Comparison of ENCODE assay signal across 26 cellular contexts in the genomic region with DNA sequence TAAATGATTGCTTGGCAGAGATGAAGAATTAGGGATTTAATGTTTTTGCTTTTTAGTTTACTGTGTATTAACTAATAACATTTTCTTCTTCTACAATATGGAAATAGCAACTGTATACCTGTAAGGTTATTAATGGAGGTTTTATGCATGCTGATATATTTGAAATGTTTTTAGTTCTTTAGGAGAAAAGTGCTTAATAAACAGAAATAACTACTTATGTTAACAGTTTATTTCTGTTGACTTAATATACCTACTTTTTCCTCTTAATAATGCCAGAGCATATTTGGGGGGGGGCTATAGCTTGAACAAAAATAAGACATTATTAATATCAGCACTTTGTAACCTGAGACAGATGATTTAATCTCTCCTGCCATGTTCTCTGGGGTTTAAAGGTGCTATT. TPM values are rescaled to one million over a fixed set of nuclear protein-coding genes. Genes with fewer than 3 reads are reported as not detected.
DNase-seq lines count a peak whose midpoint lies in the region; ATAC-seq, FAIRE-seq and TF ChIP-seq lines count a peak whose summit lies in the region.
"Had no signal": no experiment of that assay in that cellular context is flagged by ENCODE, and none has a peak within 500 bp of the region (broad histone marks: within the 10 kb centered on the region; RNA-seq: fewer than 3 reads in every experiment).

No MANE protein-coding gene starts in this region.

- no peak overlapping the region for H3K27ac ChIP-seq in HepG2 (ENCODE audit: extremely low read length, insufficient read depth, low read length)
- no peak overlapping the region for H3K27ac ChIP-seq in right lobe of liver
- H3K27ac ChIP-seq in K562 (ENCODE audit: extremely low read depth, low read depth, low read length): no peak overlapping the region
- H3K27ac ChIP-seq in neural progenitor cell: no peak overlapping the region
- H3K27ac ChIP-seq: 22Rv1, BLaER1 had no signal

- H3K9me3 Mint-ChIP-seq in neural progenitor cell: no peaks in the 10 kb centered on the region

- H3F3A ChIP-seq in neural progenitor cell (ENCODE audit: low read depth): no peaks in the 10 kb centered on the region

- TF ChIP-seq EP300 in HepG2 (IDR thresholded peaks at IDR 0.05; ENCODE audit: low read depth in 2 of 2, low read length in 2 of 2) (no peak), HepG2 (CRISPR knock-in tag; IDR thresholded peaks at IDR 0.05; ENCODE audit: borderline replicate concordance) (no peak), K562 (IDR thresholded peaks at IDR 0.05; ENCODE audit: low read length) (no peak)

- BruUV-seq in HepG2 (replicated peaks; lab: Mats Ljungman, UMichigan): no TSS peak
- no TSS peak for BruUV-seq in K562 (replicated peaks; lab: Mats Ljungman, UMichigan)

- H3K36me3 ChIP-seq in HepG2 (replicated peaks in 1 of 2; ENCODE audit: control insufficient read depth in 1 of 2, insufficient read depth in 2 of 2, low read length in 2 of 2): no peaks in the 10 kb centered on the region
- no peaks in the 10 kb centered on the region for H3K36me3 ChIP-seq in right lobe of liver
- H3K36me3 ChIP-seq in K562 (ENCODE audit: control insufficient read depth, insufficient read depth, low read length): no peaks in the 10 kb centered on the region
- no peaks in the 10 kb centered on the region for H3K36me3 ChIP-seq in neural progenitor cell
- H3K36me3 ChIP-seq: BE2C, BLaER1 had no signal

- H3K4me2 ChIP-seq in HepG2 (ENCODE audit: low read depth, low read length) (no peak overlapping the region), K562 (ENCODE audit: insufficient read depth, low read length) (no peak overlapping the region), neural progenitor cell (peak overlapping the region; percentile 30)
- H3K4me2 ChIP-seq: BLaER1 had no signal

- DNase-seq in HepG2 (ENCODE audit: low spot score) (no peak), right lobe of liver (no peak), K562 (ENCODE audit: extremely low read depth in 1 of 4, low spot score in 3 of 4) (no peak), neural progenitor cell (ENCODE audit: low spot score) (no peak)
- DNase-seq: ACHN; BE2C; C1 segment of cervical spinal cord; CD4-positive, alpha-beta memory T cell; CD4-positive, CD25-positive, alpha-beta regulatory T cell; CD8-positive, alpha-beta memory T cell; COR-L47; DMS 273 treated with DMSO at 0.1 percent for 48 hours; DMS153; DMS53; DMS79; DND-41; EL; GDM1 had no signal

- H3K79me2 ChIP-seq in HepG2 (ENCODE audit: insufficient read depth, low read length) (no peaks in the 10 kb centered on the region), K562 (ENCODE audit: control insufficient read depth, insufficient read depth, low read length) (no peaks in the 10 kb centered on the region), neural progenitor cell (ENCODE audit: low read depth) (no peaks in the 10 kb centered on the region)

- no peak for TF ChIP-seq CTCF in HepG2 (CRISPR knock-in tag; IDR thresholded peaks at IDR 0.05)
- TF ChIP-seq CTCF in right lobe of liver (IDR thresholded peaks at IDR 0.05): no peak
- no peak for TF ChIP-seq CTCF in K562 (IDR thresholded peaks at IDR 0.05 in 2 of 3, conservative IDR thresholded peaks at IDR 0.05 in 1 of 3; ENCODE audit: insufficient read depth in 2 of 3, low read depth in 1 of 3, low read length in 3 of 3)
- no peak for TF ChIP-seq CTCF in neural progenitor cell (IDR thresholded peaks at IDR 0.05)

- H3K4me3 ChIP-seq in HepG2 (replicated peaks in 1 of 3; ENCODE audit: insufficient read depth in 1 of 3, low read depth in 2 of 3, low read length in 3 of 3) (no peak overlapping the region), right lobe of liver (no peak overlapping the region), K562 (no peak overlapping the region), neural progenitor cell (no peak overlapping the region)
- H3K4me3 ChIP-seq: BLaER1, GM12878 had no signal

- no peak overlapping the region for H2AFZ ChIP-seq in HepG2 (ENCODE audit: low read length)
- H2AFZ ChIP-seq in K562 (ENCODE audit: low read depth, low read length): no peak overlapping the region
- H2AFZ ChIP-seq in neural progenitor cell (replicated peaks): no peak overlapping the region

- in situ Hi-C loops in HepG2 (cut with HindIII; ENCODE audit: extremely low pct_ligation_motif_present, low pct_unique_long_range_greater_than_20kb) (no loop called here), K562 (cut with MboI) (no loop called here)

- H3K4me1 ChIP-seq in HepG2 (ENCODE audit: insufficient read depth, low read length) (no peaks in the 10 kb centered on the region), right lobe of liver (no peaks in the 10 kb centered on the region), K562 (replicated peaks in 1 of 2; ENCODE audit: control insufficient read depth in 2 of 2, insufficient read depth in 2 of 2, low read length in 2 of 2) (no peaks in the 10 kb centered on the region), neural progenitor cell (peaks cover 3% of the 10 kb centered on the region)

- H4K20me1 ChIP-seq in HepG2 (ENCODE audit: insufficient read depth, low read length) (no peaks in the 10 kb centered on the region), K562 (replicated peaks; ENCODE audit: control insufficient read depth, insufficient read depth, low read length) (no peaks in the 10 kb centered on the region), neural progenitor cell (ENCODE audit: low read depth) (no peaks in the 10 kb centered on the region)
- H4K20me1 ChIP-seq: BLaER1 had no signal

- CTCF ChIA-PET in HepG2 (lab: Yijun Ruan, JAX; ENCODE audit: low intra/inter-chr PET ratio, low total read pairs): no interaction called here
- CTCF ChIA-PET in K562 (lab: Yijun Ruan, JAX; ENCODE audit: low intra/inter-chr PET ratio): no interaction called here

- H3K9ac ChIP-seq in HepG2 (ENCODE audit: insufficient read depth, low read depth, low read length) (no peak overlapping the region), K562 (ENCODE audit: insufficient read depth in 1 of 2, low read depth in 2 of 2, low read length in 2 of 2) (no peak overlapping the region), neural progenitor cell (no peak overlapping the region)
- H3K9ac ChIP-seq: BLaER1 had no signal

- no peak overlapping the region for H3K4me3 Mint-ChIP-seq in neural progenitor cell
- H3K4me3 Mint-ChIP-seq: CD14-positive monocyte; CD4-positive, alpha-beta memory T cell; CD4-positive, CD25-positive, alpha-beta regulatory T cell; CD8-positive, alpha-beta memory T cell had no signal

- no peaks in the 10 kb centered on the region for H3K36me3 Mint-ChIP-seq in neural progenitor cell
- H3K36me3 Mint-ChIP-seq: CD14-positive monocyte; CD4-positive, alpha-beta memory T cell; CD4-positive, CD25-positive, alpha-beta regulatory T cell; CD8-positive, alpha-beta memory T cell had no signal

- no peaks in the 10 kb centered on the region for H3K27me3 Mint-ChIP-seq in neural progenitor cell (ENCODE audit: insufficient read depth, low read depth)
- H3K27me3 Mint-ChIP-seq: CD4-positive, alpha-beta memory T cell; CD4-positive, CD25-positive, alpha-beta regulatory T cell; CD8-positive, alpha-beta memory T cell had no signal

- no peak for FAIRE-seq in HepG2 (lab: Jason Lieb, UNC)
- no peak for FAIRE-seq in K562 (lab: Jason Lieb, UNC)
- FAIRE-seq: GM12878, GM12892, GM18507 had no signal

- no peaks in the 10 kb centered on the region for H3K9me1 ChIP-seq in K562 (ENCODE audit: control insufficient read depth, insufficient read depth, low read length)

- no peak for ATAC-seq in HepG2
- ATAC-seq in right lobe of liver: no peak
- no peak for ATAC-seq in K562
- ATAC-seq in HG02798 (IDR thresholded peaks at IDR 0.05; ENCODE audit: poor library complexity, unreplicated experiment): no peak
- no peak for ATAC-seq in HG02885 (IDR thresholded peaks at IDR 0.05; ENCODE audit: poor library complexity, unreplicated experiment)
- ATAC-seq: GM12878 had no signal

- TF ChIP-seq POLR2A in HepG2 (IDR thresholded peaks at IDR 0.05; ENCODE audit: insufficient read depth in 1 of 2, low read depth in 2 of 2, low read length in 2 of 2): no peak
- no peak for TF ChIP-seq POLR2A in right lobe of liver (IDR thresholded peaks at IDR 0.05)
- TF ChIP-seq POLR2A in K562 (conservative IDR thresholded peaks at IDR 0.05): no peak

- no peak for TF ChIP-seq RAD21 in HepG2 (CRISPR knock-in tag; IDR thresholded peaks at IDR 0.05)
- no peak for TF ChIP-seq RAD21 in K562 (CRISPR knock-in tag; conservative IDR thresholded peaks at IDR 0.05 in 1 of 2, IDR thresholded peaks at IDR 0.05 in 1 of 2)

- H3K27me3 ChIP-seq in HepG2 (ENCODE audit: control insufficient read depth in 1 of 2, insufficient read depth in 2 of 2, low read length in 2 of 2): no peaks in the 10 kb centered on the region; a peak in 1 of 5 replicates
- H3K27me3 ChIP-seq in right lobe of liver: no peaks in the 10 kb centered on the region
- no peaks in the 10 kb centered on the region for H3K27me3 ChIP-seq in K562 (ENCODE audit: control insufficient read depth in 2 of 2, insufficient read depth in 2 of 2, low read length in 2 of 2)
- no peaks in the 10 kb centered on the region for H3K27me3 ChIP-seq in neural progenitor cell
- H3K27me3 ChIP-seq: BE2C, BLaER1 had no signal

- intact Hi-C loops in HepG2 (cut with micrococcal nuclease; ENCODE audit: unreplicated experiment) (no loop called here), right lobe of liver (cut with DNase I) (no loop called here), K562 (cut with micrococcal nuclease) (no loop called here)

- POLR2A ChIA-PET in HepG2 (lab: Yijun Ruan, JAX): no interaction called here
- POLR2A ChIA-PET in K562 (lab: Yijun Ruan, JAX): no interaction called here

- H3K27ac Mint-ChIP-seq in neural progenitor cell: no peak overlapping the region
- H3K27ac Mint-ChIP-seq: CD14-positive monocyte; CD4-positive, alpha-beta memory T cell; CD4-positive, CD25-positive, alpha-beta regulatory T cell; CD8-positive, alpha-beta memory T cell had no signal

- no peaks in the 10 kb centered on the region for H3K4me1 Mint-ChIP-seq in neural progenitor cell
- H3K4me1 Mint-ChIP-seq: CD14-positive monocyte; CD4-positive, alpha-beta memory T cell; CD4-positive, CD25-positive, alpha-beta regulatory T cell; CD8-positive, alpha-beta memory T cell had no signal

- H3K9me3 ChIP-seq in HepG2 (ENCODE audit: low read length): no peaks in the 10 kb centered on the region
- no peaks in the 10 kb centered on the region for H3K9me3 ChIP-seq in right lobe of liver
- H3K9me3 ChIP-seq in K562 (replicated peaks; ENCODE audit: control insufficient read depth, insufficient read depth, low read depth, low read length): no peaks in the 10 kb centered on the region
- H3K9me3 ChIP-seq in neural progenitor cell (ENCODE audit: low read depth): no peaks in the 10 kb centered on the region
- H3K9me3 ChIP-seq: BE2C, BLaER1 had no signal

RNA-seq across cellular contexts. Expression of gene PLCB4, which starts 33.6 kb away (rescaled TPM):
- total RNA-seq in HepG2 (2016; rRNA removed; fragmentation: Illumina TruSeq; extraction: Trizol) (not detected in 2 replicates), right lobe of liver (under 1 TPM; 0.04 to 0.20 (median 0.15) TPM), K562 (2014; rRNA removed) (0.32 and 0.37 TPM in 2 replicates), K562 (2014; rRNA removed; fragmentation: Illumina TruSeq; extraction: Trizol) (1.1 and 1.2 TPM in 2 replicates), K562 (2015; rRNA removed; fragmentation: Illumina TruSeq; extraction: Trizol) (0.49 and 0.54 TPM in 2 replicates), K562 (2021) (0.36 and 0.73 TPM in 2 replicates), neural progenitor cell (ENCODE audit: low replicate concordance) (17.7 and 20.6 TPM in 2 replicates)
- total RNA-seq in HepG2 (2016; cell fraction: cytosol; rRNA removed; fragmentation: Illumina TruSeq; extraction: Trizol; ENCODE audit: low read depth): not detected in 2 replicates
- 0.09 TPM in 1 of 2 replicates, not detected in the other for total RNA-seq in HepG2 (2016; cell fraction: insoluble cytoplasmic fraction; rRNA removed; fragmentation: Illumina TruSeq; extraction: Trizol)
- not detected in 2 replicates for total RNA-seq in HepG2 (2016; cell fraction: membrane; rRNA removed; fragmentation: Illumina TruSeq; extraction: Trizol)
- not detected in 2 replicates for total RNA-seq in HepG2 (2016; cell fraction: nucleus; rRNA removed; fragmentation: Illumina TruSeq; extraction: Trizol)
- polyA plus RNA-seq in HepG2 (2011; rRNA removed) (0.01 and 0.03 TPM in 2 replicates), K562 (2011; rRNA removed) (0.12 and 0.20 TPM in 2 replicates), K562 (2014; fragmentation: Illumina TruSeq; extraction: Trizol) (0.52 and 0.89 TPM in 2 replicates), K562 (2014; fragmentation: Nextera tagmentation; extraction: Ambion mirVana) (under 1 TPM; 0.28 to 0.42 TPM), K562 (2014; rRNA removed) (0.51 and 2.9 TPM in 2 replicates)
- 0.01 TPM in 1 of 2 replicates, not detected in the other for polyA plus RNA-seq in HepG2 (2011; cell fraction: cytosol; rRNA removed)
- 0.02 TPM in 1 of 2 replicates, not detected in the other for polyA plus RNA-seq in HepG2 (2011; cell fraction: nucleus; rRNA removed)
- not detected in 2 replicates for polyA plus RNA-seq in HepG2 (2012)
- polyA plus RNA-seq in HepG2 (2016; cell fraction: cytosol; fragmentation: Illumina TruSeq; extraction: Trizol; ENCODE audit: low read depth): not detected in 2 replicates
- not detected in 2 replicates for polyA plus RNA-seq in HepG2 (2016; cell fraction: insoluble cytoplasmic fraction; fragmentation: Illumina TruSeq; extraction: Trizol; ENCODE audit: low read depth)
- not detected in 2 replicates for polyA plus RNA-seq in HepG2 (2016; cell fraction: membrane; fragmentation: Illumina TruSeq; extraction: Trizol; ENCODE audit: low read depth)
- 0.11 TPM in 1 of 2 replicates, not detected in the other for polyA plus RNA-seq in HepG2 (2016; cell fraction: nucleus; fragmentation: Illumina TruSeq; extraction: Trizol; ENCODE audit: insufficient read depth, low read depth)
- polyA minus RNA-seq in HepG2 (2011; rRNA and poly(A)+ RNA removed; ENCODE audit: low replicate concordance): 0.40 TPM in 1 of 2 replicates, not detected in the other
- polyA minus RNA-seq in HepG2 (2011; cell fraction: cytosol; rRNA and poly(A)+ RNA removed): not detected in 2 replicates
- not detected in 2 replicates for polyA minus RNA-seq in HepG2 (2011; cell fraction: nucleus; rRNA and poly(A)+ RNA removed)
- 0.90 and 4.7 TPM in 2 replicates for total RNA-seq in K562 (2011; cell fraction: chromatin; rRNA removed; ENCODE audit: low replicate concordance)
- 0.17 and 1.3 TPM in 2 replicates for total RNA-seq in K562 (2011; cell fraction: nucleolus; rRNA removed)
- 0.66 and 1.1 TPM in 2 replicates for total RNA-seq in K562 (2011; cell fraction: nucleoplasm; rRNA removed)
- 0.25 TPM in 2 replicates for polyA plus RNA-seq in K562 (2011; cell fraction: cytosol; rRNA removed)
- polyA plus RNA-seq in K562 (2011; cell fraction: nucleus; rRNA removed): 0.13 and 0.44 TPM in 2 replicates
- 0.30 and 0.73 TPM in 2 replicates for polyA plus RNA-seq in K562 (2012)
- 0.25 and 0.33 TPM in 2 replicates for polyA minus RNA-seq in K562 (2011; rRNA and poly(A)+ RNA removed)
- polyA minus RNA-seq in K562 (2011; cell fraction: cytosol; rRNA and poly(A)+ RNA removed): not detected in 2 replicates
- 0.22 and 0.27 TPM in 2 replicates for polyA minus RNA-seq in K562 (2011; cell fraction: nucleus; rRNA and poly(A)+ RNA removed)
- total RNA-seq: CD4-positive, alpha-beta memory T cell; CD8-positive, alpha-beta memory T cell; GM12878 had no signal
- polyA plus RNA-seq: CD14-positive monocyte; CD4-positive, alpha-beta memory T cell; CD4-positive, CD25-positive, alpha-beta regulatory T cell; CD8-positive, alpha-beta memory T cell; GM12878 had no signal

Comparison
In these comparisons a context has a peak if more than half of its experiments do, and no peak if none do; other contexts are left out.
1. Of the 241 proteins assayed by ChIP-seq in both HepG2 and K562: peak only in HepG2: MAFF and MAFK; only in K562: none; in both: none; in neither: 239.